ENCODE assay signal across 2 cellular contexts in genomic region chr14:34489324-34489723, GRCh38.
TF ChIP-seq lines count a peak whose summit lies in the region.

No MANE protein-coding gene starts in this region.

TF ChIP-seq in GM23338, 12 proteins besides CTCF, POLR2A, EP300 and RAD21:
- no peak for TF ChIP-seq ZNF114 (CRISPR knock-in tag; IDR thresholded peaks at IDR 0.05)
- TF ChIP-seq POLR2AphosphoS5 (IDR thresholded peaks at IDR 0.05; ENCODE audit: low read depth): no peak
- no peak for TF ChIP-seq REST (IDR thresholded peaks at IDR 0.05; ENCODE audit: unreplicated experiment)
- no peak for TF ChIP-seq NANOG (IDR thresholded peaks at IDR 0.05; ENCODE audit: borderline replicate concordance)
- no peak for TF ChIP-seq JUNB (IDR thresholded peaks at IDR 0.05; ENCODE audit: unreplicated experiment)
- TF ChIP-seq ZNF462 (CRISPR knock-in tag; IDR thresholded peaks at IDR 0.05): no peak
- no peak for TF ChIP-seq STAT1 (IDR thresholded peaks at IDR 0.05; ENCODE audit: unreplicated experiment)
- TF ChIP-seq ETS1 (IDR thresholded peaks at IDR 0.05): no peak
- no peak for TF ChIP-seq ZNF331 (CRISPR knock-in tag; IDR thresholded peaks at IDR 0.05; ENCODE audit: low read depth)
- TF ChIP-seq EZH2phosphoT487 (IDR thresholded peaks at IDR 0.05; ENCODE audit: unreplicated experiment): no peak

TF ChIP-seq in endothelial cell of umbilical vein, 7 proteins besides CTCF, POLR2A, EP300 and RAD21:
- TF ChIP-seq FOS (IDR thresholded peaks at IDR 0.05; ENCODE audit: borderline replicate concordance, insufficient read depth, low read length): no peak
- TF ChIP-seq GATA2 (IDR thresholded peaks at IDR 0.05; ENCODE audit: insufficient read depth, insufficient read length, low read depth, low read length): no peak
- no peak for TF ChIP-seq POLR2AphosphoS5 (IDR thresholded peaks at IDR 0.05; ENCODE audit: insufficient read depth, low read depth, low read length)
